Comparison of ENCODE assay signal across 15 cellular contexts in the genomic region with DNA sequence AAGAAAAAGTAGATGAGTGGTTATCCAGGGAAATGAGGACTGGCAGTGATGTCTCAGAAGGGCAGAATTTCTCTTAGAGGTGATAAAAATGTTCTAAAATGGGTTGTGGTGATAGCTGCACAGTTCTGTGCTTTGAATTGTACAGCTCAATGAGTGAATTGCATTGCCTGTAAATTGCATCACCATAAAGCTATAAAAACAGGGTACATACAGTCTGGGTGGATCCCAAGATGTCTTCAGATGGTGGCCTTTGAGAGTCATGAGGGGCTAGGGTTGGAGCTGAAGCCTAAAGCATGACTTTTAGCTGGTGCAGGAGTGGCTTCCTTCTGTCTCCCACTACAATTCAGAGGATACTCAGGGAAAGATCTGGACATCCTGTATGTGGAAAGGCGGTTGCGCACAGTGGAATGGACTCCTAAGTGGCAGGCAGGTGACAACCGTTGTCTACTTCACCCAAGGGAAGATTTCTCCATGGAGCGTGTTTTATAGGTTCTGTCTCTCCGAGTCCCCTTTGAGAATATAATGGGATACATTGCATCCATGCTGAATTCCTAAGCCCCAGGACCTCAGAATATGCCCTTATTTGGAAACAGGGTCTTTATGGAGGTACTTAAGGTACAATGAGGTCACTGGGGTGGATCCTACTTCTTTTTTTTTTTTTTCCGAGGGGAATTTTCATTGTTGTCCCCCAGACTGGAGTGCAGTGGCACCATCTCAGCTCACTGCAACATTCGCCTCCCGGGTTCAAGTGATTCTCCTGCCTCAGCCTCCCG. TPM values are rescaled to one million over a fixed set of nuclear protein-coding genes. Genes with fewer than 3 reads are reported as not detected.
DNase-seq lines count a peak whose midpoint lies in the region; ATAC-seq, FAIRE-seq and TF ChIP-seq lines count a peak whose summit lies in the region.
"Had no signal": no experiment of that assay in that cellular context is flagged by ENCODE, and none has a peak within 500 bp of the region (broad histone marks: within the 10 kb centered on the region; RNA-seq: fewer than 3 reads in every experiment).

No MANE protein-coding gene starts in this region.

- H3K4me2 ChIP-seq in HepG2 (ENCODE audit: low read depth, low read length): no peak overlapping the region

- H3K36me3 ChIP-seq in HepG2 (replicated peaks in 1 of 2; ENCODE audit: control insufficient read depth in 1 of 2, insufficient read depth in 2 of 2, low read length in 2 of 2): peaks cover 9 to 16% of the 10 kb centered on the region in 2 experiments; a peak in 2 of 5 replicates
- peaks cover 0 to 10% (median 5%) of the 10 kb centered on the region in 4 donors for H3K36me3 ChIP-seq in right lobe of liver
- no peaks in the 10 kb centered on the region for H3K36me3 ChIP-seq in adrenal gland (replicated peaks in 1 of 2)

- no peaks in the 10 kb centered on the region for H3K9me3 Mint-ChIP-seq in activated CD8-positive, alpha-beta T cell treated with anti-CD3 and anti-CD28 coated beads, Interleukin-2, amount 10 ng/mL, durations not matched to agents 7 days and 5 days (ENCODE audit: insufficient read depth)
- H3K9me3 Mint-ChIP-seq: IgD-negative memory B cell had no signal

- intact Hi-C loops in HepG2 (cut with micrococcal nuclease; ENCODE audit: unreplicated experiment): no loop called here
- intact Hi-C loops in right lobe of liver (cut with DNase I): no loop called here
- intact Hi-C loops in adrenal gland (cut with DNase I): no loop called here

- no peaks in the 10 kb centered on the region for H4K20me1 ChIP-seq in HepG2 (ENCODE audit: insufficient read depth, low read length)

- CTCF ChIA-PET in HepG2 (lab: Yijun Ruan, JAX; ENCODE audit: low intra/inter-chr PET ratio, low total read pairs): no interaction called here
- CTCF ChIA-PET in activated CD8-positive, alpha-beta T cell treated with anti-CD3 and anti-CD28 coated beads, Interleukin-2, amount 10 ng/mL, durations not matched to agents 7 days and 5 days (lab: Charles Lee): interaction anchor here (0.9 to 7.4 kb wide), 12 partner anchors 12 to 95 kb away, joined by 3 to 74 read pairs (median 6); no protein-coding TSS in a partner anchor

- H3K27me3 ChIP-seq in HepG2 (ENCODE audit: control insufficient read depth in 1 of 2, insufficient read depth in 2 of 2, low read length in 2 of 2): no peaks in the 10 kb centered on the region; a peak in 2 of 5 replicates
- no peaks in the 10 kb centered on the region for H3K27me3 ChIP-seq in right lobe of liver
- H3K27me3 ChIP-seq in adrenal gland: no peaks in the 10 kb centered on the region

- H3K9ac ChIP-seq in HepG2 (ENCODE audit: insufficient read depth, low read depth, low read length): no peak overlapping the region
- H3K9ac ChIP-seq: parathyroid adenoma had no signal

- POLR2A ChIA-PET in HepG2 (lab: Yijun Ruan, JAX): interaction anchor here (1.3 to 4.9 kb wide), 4 partner anchors 12 to 33 kb away, joined by 3 to 38 read pairs (median 16); no protein-coding TSS in a partner anchor
- POLR2A ChIA-PET in activated CD8-positive, alpha-beta T cell treated with anti-CD3 and anti-CD28 coated beads, Interleukin-2, amount 10 ng/mL, durations not matched to agents 7 days and 5 days (lab: Charles Lee): interaction anchor here (0.7 to 6.3 kb wide), 3 partner anchors 13 to 66 kb away, joined by 3 to 68 read pairs (median 3); no protein-coding TSS in a partner anchor

- peaks cover 54% of the 10 kb centered on the region for H3K36me3 Mint-ChIP-seq in activated CD8-positive, alpha-beta T cell treated with anti-CD3 and anti-CD28 coated beads, Interleukin-2, amount 10 ng/mL, durations not matched to agents 7 days and 5 days (ENCODE audit: low read depth)
- H3K36me3 Mint-ChIP-seq: IgD-negative memory B cell had no signal

- H3K27ac ChIP-seq in HepG2 (ENCODE audit: extremely low read length, insufficient read depth, low read length): no peak overlapping the region
- peak overlapping the region in 1 of 3 donors; percentile 97 for H3K27ac ChIP-seq in right lobe of liver
- no peak overlapping the region for H3K27ac ChIP-seq in adrenal gland
- H3K27ac ChIP-seq: parathyroid adenoma, VCaP had no signal

- WGBS in HepG2 (ENCODE audit: low lambda C conversion rate): 94% methylated on average over 9 of the region's 9 CpGs
- WGBS in right lobe of liver (ENCODE audit: insufficient coverage, low coverage, low lambda C conversion rate, missing lambda C conversion rate): 88% methylated on average over 6 of the region's 9 CpGs
- WGBS in adrenal gland, 4 donors: 91 to 96% (median 94%) methylated on average over 9 of the region's 9 CpGs

- TF ChIP-seq EP300 in HepG2 (IDR thresholded peaks at IDR 0.05; ENCODE audit: low read depth in 2 of 2, low read length in 2 of 2): no peak
- no peak for TF ChIP-seq EP300 in HepG2 (CRISPR knock-in tag; IDR thresholded peaks at IDR 0.05; ENCODE audit: borderline replicate concordance)

- TF ChIP-seq CTCF in HepG2 (CRISPR knock-in tag; IDR thresholded peaks at IDR 0.05): no peak
- TF ChIP-seq CTCF in right lobe of liver (IDR thresholded peaks at IDR 0.05): no peak
- TF ChIP-seq CTCF in adrenal gland (IDR thresholded peaks at IDR 0.05): no peak

- no peak for FAIRE-seq in HepG2 (lab: Jason Lieb, UNC)

- TF ChIP-seq POLR2A in HepG2 (IDR thresholded peaks at IDR 0.05; ENCODE audit: insufficient read depth in 1 of 2, low read depth in 2 of 2, low read length in 2 of 2) (no peak), right lobe of liver (IDR thresholded peaks at IDR 0.05) (no peak), adrenal gland (IDR thresholded peaks at IDR 0.05) (no peak)

- in situ Hi-C loops in HepG2 (cut with HindIII; ENCODE audit: extremely low pct_ligation_motif_present, low pct_unique_long_range_greater_than_20kb): no loop called here

- peak overlapping the region; percentile 77 for H3K27ac Mint-ChIP-seq in activated CD8-positive, alpha-beta T cell treated with anti-CD3 and anti-CD28 coated beads, Interleukin-2, amount 10 ng/mL, durations not matched to agents 7 days and 5 days

- H3K27me3 Mint-ChIP-seq in activated CD8-positive, alpha-beta T cell treated with anti-CD3 and anti-CD28 coated beads, Interleukin-2, amount 10 ng/mL, durations not matched to agents 7 days and 5 days (ENCODE audit: low read depth): no peaks in the 10 kb centered on the region

- TF ChIP-seq RAD21 in HepG2 (CRISPR knock-in tag; IDR thresholded peaks at IDR 0.05): no peak

- H2AFZ ChIP-seq in HepG2 (ENCODE audit: low read length): no peak overlapping the region
- H2AFZ ChIP-seq: parathyroid adenoma had no signal

- ATAC-seq in HepG2: no peak
- ATAC-seq in right lobe of liver: no peak
- no peak for ATAC-seq in activated CD8-positive, alpha-beta T cell treated with anti-CD3 and anti-CD28 coated beads, Interleukin-2, amount 10 ng/mL, durations not matched to agents 7 days and 5 days
- ATAC-seq in GM19324 (IDR thresholded peaks at IDR 0.05; ENCODE audit: low FRiP score, unreplicated experiment): no peak
- no peak for ATAC-seq in HG02798 (IDR thresholded peaks at IDR 0.05; ENCODE audit: poor library complexity, unreplicated experiment)
- ATAC-seq in HG03457 (IDR thresholded peaks at IDR 0.05; ENCODE audit: unreplicated experiment): no peak

- DNase-seq in HepG2 (ENCODE audit: low spot score): no peak
- no peak for DNase-seq in right lobe of liver
- no peak for DNase-seq in activated CD8-positive, alpha-beta T cell treated with anti-CD3 and anti-CD28 coated beads, Interleukin-2, amount 10 ng/mL, durations not matched to agents 7 days and 5 days
- DNase-seq in iPS-NIHi11 (ENCODE audit: low spot score): peak; percentile 9
- no peak for DNase-seq in adrenal gland
- DNase-seq: DMS53, foreskin fibroblast, NCI-H1092 had no signal

- peaks cover 17% of the 10 kb centered on the region for H3K79me2 ChIP-seq in HepG2 (ENCODE audit: insufficient read depth, low read length)
- H3K79me2 ChIP-seq: parathyroid adenoma had no signal

- H3K4me1 ChIP-seq in HepG2 (ENCODE audit: insufficient read depth, low read length): peaks cover 44% of the 10 kb centered on the region
- peaks cover 0 to 29% (median 6%) of the 10 kb centered on the region in 4 donors for H3K4me1 ChIP-seq in right lobe of liver
- peaks cover 4 to 20% of the 10 kb centered on the region in 2 donors for H3K4me1 ChIP-seq in adrenal gland (replicated peaks in 1 of 2)
- H3K4me1 ChIP-seq: parathyroid adenoma had no signal

- peaks cover 70% of the 10 kb centered on the region for H3K4me1 Mint-ChIP-seq in activated CD8-positive, alpha-beta T cell treated with anti-CD3 and anti-CD28 coated beads, Interleukin-2, amount 10 ng/mL, durations not matched to agents 7 days and 5 days (ENCODE audit: low read depth)

- BruUV-seq in HepG2 (replicated peaks; lab: Mats Ljungman, UMichigan): no TSS peak

- peak overlapping the region; percentile 100 for H3K4me3 Mint-ChIP-seq in activated CD8-positive, alpha-beta T cell treated with anti-CD3 and anti-CD28 coated beads, Interleukin-2, amount 10 ng/mL, durations not matched to agents 7 days and 5 days

- H3K4me3 ChIP-seq in HepG2 (replicated peaks in 1 of 3; ENCODE audit: insufficient read depth in 1 of 3, low read depth in 2 of 3, low read length in 3 of 3) (no peak overlapping the region), right lobe of liver (no peak overlapping the region), adrenal gland (no peak overlapping the region)

- no peaks in the 10 kb centered on the region for H3K9me3 ChIP-seq in HepG2 (ENCODE audit: low read length)
- H3K9me3 ChIP-seq in right lobe of liver: no peaks in the 10 kb centered on the region
- H3K9me3 ChIP-seq in adrenal gland (replicated peaks in 1 of 3): no peaks in the 10 kb centered on the region

RNA-seq across cellular contexts. Expression of gene IL32, which starts 1.6 kb away (rescaled TPM):
- total RNA-seq in HepG2 (2016; rRNA removed; fragmentation: Illumina TruSeq; extraction: Trizol): 115 and 127 TPM in 2 replicates
- total RNA-seq in HepG2 (2016; cell fraction: cytosol; rRNA removed; fragmentation: Illumina TruSeq; extraction: Trizol; ENCODE audit: low read depth): 34.9 and 36.3 TPM in 2 replicates
- 122 and 128 TPM in 2 replicates for total RNA-seq in HepG2 (2016; cell fraction: insoluble cytoplasmic fraction; rRNA removed; fragmentation: Illumina TruSeq; extraction: Trizol)
- 38.8 and 44.9 TPM in 2 replicates for total RNA-seq in HepG2 (2016; cell fraction: membrane; rRNA removed; fragmentation: Illumina TruSeq; extraction: Trizol)
- 61.4 and 65.7 TPM in 2 replicates for total RNA-seq in HepG2 (2016; cell fraction: nucleus; rRNA removed; fragmentation: Illumina TruSeq; extraction: Trizol)
- polyA plus RNA-seq in HepG2 (2011; rRNA removed): 165 and 258 TPM in 2 replicates
- 234 and 307 TPM in 2 replicates for polyA plus RNA-seq in HepG2 (2011; cell fraction: cytosol; rRNA removed)
- 204 and 358 TPM in 2 replicates for polyA plus RNA-seq in HepG2 (2011; cell fraction: nucleus; rRNA removed)
- 293 and 476 TPM in 2 replicates for polyA plus RNA-seq in HepG2 (2012)
- polyA plus RNA-seq in HepG2 (2016; cell fraction: cytosol; fragmentation: Illumina TruSeq; extraction: Trizol; ENCODE audit: low read depth): 97.2 and 118 TPM in 2 replicates
- 284 and 327 TPM in 2 replicates for polyA plus RNA-seq in HepG2 (2016; cell fraction: insoluble cytoplasmic fraction; fragmentation: Illumina TruSeq; extraction: Trizol; ENCODE audit: low read depth)
- 84.7 and 107 TPM in 2 replicates for polyA plus RNA-seq in HepG2 (2016; cell fraction: membrane; fragmentation: Illumina TruSeq; extraction: Trizol; ENCODE audit: low read depth)
- polyA plus RNA-seq in HepG2 (2016; cell fraction: nucleus; fragmentation: Illumina TruSeq; extraction: Trizol; ENCODE audit: insufficient read depth, low read depth): 211 and 224 TPM in 2 replicates
- polyA minus RNA-seq in HepG2 (2011; rRNA and poly(A)+ RNA removed; ENCODE audit: low replicate concordance): 6.3 and 96.8 TPM in 2 replicates
- 73.6 and 109 TPM in 2 replicates for polyA minus RNA-seq in HepG2 (2011; cell fraction: cytosol; rRNA and poly(A)+ RNA removed)
- polyA minus RNA-seq in HepG2 (2011; cell fraction: nucleus; rRNA and poly(A)+ RNA removed): 73.1 and 123 TPM in 2 replicates
- total RNA-seq in right lobe of liver: 1,000 to 10,000 TPM in 2 of 6 experiments, 100 to 1,000 TPM in 4; 204 to 1,268 (median 669) TPM
- total RNA-seq in activated CD8-positive, alpha-beta T cell treated with anti-CD3 and anti-CD28 coated beads, Interleukin-2, amount 10 ng/mL, durations not matched to agents 7 days and 5 days: 1,000 to 10,000 TPM; 1,836 to 1,884 TPM
- 100 to 1,000 TPM in 1 of 8 donors, 10 to 100 TPM in 6, 1 to 10 TPM in 1; 8.8 to 106 (median 23.1) TPM for total RNA-seq in adrenal gland
- 100 to 1,000 TPM in 2 of 3 donors, 10 to 100 TPM in 1; 19.9 to 127 (median 118) TPM for polyA plus RNA-seq in adrenal gland
- total RNA-seq: SK-MEL-5 had no signal

RNA-seq across cellular contexts. Expression of gene MMP25, which starts 17.4 kb away (rescaled TPM):
- total RNA-seq in HepG2 (2016; rRNA removed; fragmentation: Illumina TruSeq; extraction: Trizol): 0.04 TPM in 1 of 2 replicates, not detected in the other
- 0.18 TPM in 1 of 2 replicates, not detected in the other for total RNA-seq in HepG2 (2016; cell fraction: cytosol; rRNA removed; fragmentation: Illumina TruSeq; extraction: Trizol; ENCODE audit: low read depth)
- 0.02 TPM in 1 of 2 replicates, not detected in the other for total RNA-seq in HepG2 (2016; cell fraction: insoluble cytoplasmic fraction; rRNA removed; fragmentation: Illumina TruSeq; extraction: Trizol)
- 0.15 and 0.17 TPM in 2 replicates for total RNA-seq in HepG2 (2016; cell fraction: membrane; rRNA removed; fragmentation: Illumina TruSeq; extraction: Trizol)
- not detected in 2 replicates for total RNA-seq in HepG2 (2016; cell fraction: nucleus; rRNA removed; fragmentation: Illumina TruSeq; extraction: Trizol)
- polyA plus RNA-seq in HepG2 (2011; rRNA removed): 0.07 and 0.08 TPM in 2 replicates
- polyA plus RNA-seq in HepG2 (2011; cell fraction: cytosol; rRNA removed): 0.04 TPM in 1 of 2 replicates, not detected in the other
- 0.14 and 0.21 TPM in 2 replicates for polyA plus RNA-seq in HepG2 (2011; cell fraction: nucleus; rRNA removed)
- polyA plus RNA-seq in HepG2 (2012): 0.09 and 0.27 TPM in 2 replicates
- polyA plus RNA-seq in HepG2 (2016; cell fraction: cytosol; fragmentation: Illumina TruSeq; extraction: Trizol; ENCODE audit: low read depth): not detected in 2 replicates
- not detected in 2 replicates for polyA plus RNA-seq in HepG2 (2016; cell fraction: insoluble cytoplasmic fraction; fragmentation: Illumina TruSeq; extraction: Trizol; ENCODE audit: low read depth)
- polyA plus RNA-seq in HepG2 (2016; cell fraction: membrane; fragmentation: Illumina TruSeq; extraction: Trizol; ENCODE audit: low read depth): not detected in 2 replicates
- polyA plus RNA-seq in HepG2 (2016; cell fraction: nucleus; fragmentation: Illumina TruSeq; extraction: Trizol; ENCODE audit: insufficient read depth, low read depth): not detected in 2 replicates
- polyA minus RNA-seq in HepG2 (2011; rRNA and poly(A)+ RNA removed; ENCODE audit: low replicate concordance): 0.12 and 0.19 TPM in 2 replicates
- polyA minus RNA-seq in HepG2 (2011; cell fraction: cytosol; rRNA and poly(A)+ RNA removed): not detected in 2 replicates
- 0.12 and 0.13 TPM in 2 replicates for polyA minus RNA-seq in HepG2 (2011; cell fraction: nucleus; rRNA and poly(A)+ RNA removed)
- total RNA-seq in right lobe of liver: 1 to 10 TPM; 1.3 to 2.0 (median 1.6) TPM
- total RNA-seq in activated CD8-positive, alpha-beta T cell treated with anti-CD3 and anti-CD28 coated beads, Interleukin-2, amount 10 ng/mL, durations not matched to agents 7 days and 5 days: 10 to 100 TPM; 58.0 to 66.1 TPM
- total RNA-seq in adrenal gland: under 1 TPM in 7 of 8 donors, not detected in 1; 0.14 to 0.65 (median 0.43) TPM
- 1 to 10 TPM in 1 of 3 donors, under 1 TPM in 2; 0.09 to 3.1 (median 0.47) TPM for polyA plus RNA-seq in adrenal gland

RNA-seq across cellular contexts. Expression of gene BICDL2, which starts 27.1 kb away (rescaled TPM):
- not detected in 2 replicates for total RNA-seq in HepG2 (2016; rRNA removed; fragmentation: Illumina TruSeq; extraction: Trizol)
- not detected in 2 replicates for total RNA-seq in HepG2 (2016; cell fraction: cytosol; rRNA removed; fragmentation: Illumina TruSeq; extraction: Trizol; ENCODE audit: low read depth)
- not detected in 2 replicates for total RNA-seq in HepG2 (2016; cell fraction: insoluble cytoplasmic fraction; rRNA removed; fragmentation: Illumina TruSeq; extraction: Trizol)
- total RNA-seq in HepG2 (2016; cell fraction: membrane; rRNA removed; fragmentation: Illumina TruSeq; extraction: Trizol): not detected in 2 replicates
- not detected in 2 replicates for total RNA-seq in HepG2 (2016; cell fraction: nucleus; rRNA removed; fragmentation: Illumina TruSeq; extraction: Trizol)
- polyA plus RNA-seq in HepG2 (2011; rRNA removed): 0.12 and 0.18 TPM in 2 replicates
- polyA plus RNA-seq in HepG2 (2011; cell fraction: cytosol; rRNA removed): 0.10 and 0.28 TPM in 2 replicates
- 0.26 and 0.31 TPM in 2 replicates for polyA plus RNA-seq in HepG2 (2011; cell fraction: nucleus; rRNA removed)
- 0.12 TPM in 1 of 2 replicates, not detected in the other for polyA plus RNA-seq in HepG2 (2012)
- polyA plus RNA-seq in HepG2 (2016; cell fraction: cytosol; fragmentation: Illumina TruSeq; extraction: Trizol; ENCODE audit: low read depth): not detected in 2 replicates
- polyA plus RNA-seq in HepG2 (2016; cell fraction: insoluble cytoplasmic fraction; fragmentation: Illumina TruSeq; extraction: Trizol; ENCODE audit: low read depth): not detected in 2 replicates
- polyA plus RNA-seq in HepG2 (2016; cell fraction: membrane; fragmentation: Illumina TruSeq; extraction: Trizol; ENCODE audit: low read depth): not detected in 2 replicates
- polyA plus RNA-seq in HepG2 (2016; cell fraction: nucleus; fragmentation: Illumina TruSeq; extraction: Trizol; ENCODE audit: insufficient read depth, low read depth): not detected in 2 replicates
- polyA minus RNA-seq in HepG2 (2011; rRNA and poly(A)+ RNA removed; ENCODE audit: low replicate concordance): 0.12 TPM in 1 of 2 replicates, not detected in the other
- not detected in 2 replicates for polyA minus RNA-seq in HepG2 (2011; cell fraction: cytosol; rRNA and poly(A)+ RNA removed)
- polyA minus RNA-seq in HepG2 (2011; cell fraction: nucleus; rRNA and poly(A)+ RNA removed): not detected in 2 replicates
- under 1 TPM in 5 of 6 experiments, not detected in 1; 0.11 to 0.58 (median 0.48) TPM for total RNA-seq in right lobe of liver
- total RNA-seq in activated CD8-positive, alpha-beta T cell treated with anti-CD3 and anti-CD28 coated beads, Interleukin-2, amount 10 ng/mL, durations not matched to agents 7 days and 5 days: under 1 TPM; 0.84 to 0.94 TPM
- total RNA-seq in adrenal gland: under 1 TPM in 2 of 8 donors, not detected in 6; 0.14 to 0.31 TPM
- under 1 TPM in 2 of 3 donors, not detected in 1; 0.20 to 0.24 TPM for polyA plus RNA-seq in adrenal gland
- polyA plus RNA-seq: IgD-negative memory B cell had no signal

RNA-seq across cellular contexts. Expression of gene ZSCAN10, which starts 35.3 kb away (rescaled TPM):
- total RNA-seq in HepG2 (2016; rRNA removed; fragmentation: Illumina TruSeq; extraction: Trizol) (not detected in 2 replicates), right lobe of liver (not detected), adrenal gland (under 1 TPM in 2 of 8 donors, not detected in 6; 0.15 to 0.50 TPM)
- total RNA-seq in HepG2 (2016; cell fraction: cytosol; rRNA removed; fragmentation: Illumina TruSeq; extraction: Trizol; ENCODE audit: low read depth): not detected in 2 replicates
- total RNA-seq in HepG2 (2016; cell fraction: insoluble cytoplasmic fraction; rRNA removed; fragmentation: Illumina TruSeq; extraction: Trizol): 0.06 TPM in 1 of 2 replicates, not detected in the other
- not detected in 2 replicates for total RNA-seq in HepG2 (2016; cell fraction: membrane; rRNA removed; fragmentation: Illumina TruSeq; extraction: Trizol)
- 0.16 TPM in 1 of 2 replicates, not detected in the other for total RNA-seq in HepG2 (2016; cell fraction: nucleus; rRNA removed; fragmentation: Illumina TruSeq; extraction: Trizol)
- polyA plus RNA-seq in HepG2 (2011; rRNA removed) (not detected in 2 replicates), adrenal gland (under 1 TPM in 1 of 3 donors, not detected in 2; 0.13 TPM)
- polyA plus RNA-seq in HepG2 (2011; cell fraction: cytosol; rRNA removed): 0.04 TPM in 1 of 2 replicates, not detected in the other
- polyA plus RNA-seq in HepG2 (2011; cell fraction: nucleus; rRNA removed): 0.31 and 0.82 TPM in 2 replicates
- polyA plus RNA-seq in HepG2 (2012): 0.11 and 0.17 TPM in 2 replicates
- polyA plus RNA-seq in HepG2 (2016; cell fraction: cytosol; fragmentation: Illumina TruSeq; extraction: Trizol; ENCODE audit: low read depth): not detected in 2 replicates
- polyA plus RNA-seq in HepG2 (2016; cell fraction: insoluble cytoplasmic fraction; fragmentation: Illumina TruSeq; extraction: Trizol; ENCODE audit: low read depth): 0.16 TPM in 1 of 2 replicates, not detected in the other
- polyA plus RNA-seq in HepG2 (2016; cell fraction: membrane; fragmentation: Illumina TruSeq; extraction: Trizol; ENCODE audit: low read depth): not detected in 2 replicates
- not detected in 2 replicates for polyA plus RNA-seq in HepG2 (2016; cell fraction: nucleus; fragmentation: Illumina TruSeq; extraction: Trizol; ENCODE audit: insufficient read depth, low read depth)
- polyA minus RNA-seq in HepG2 (2011; rRNA and poly(A)+ RNA removed; ENCODE audit: low replicate concordance): not detected in 2 replicates
- polyA minus RNA-seq in HepG2 (2011; cell fraction: cytosol; rRNA and poly(A)+ RNA removed): not detected in 2 replicates
- polyA minus RNA-seq in HepG2 (2011; cell fraction: nucleus; rRNA and poly(A)+ RNA removed): not detected in 2 replicates
- under 1 TPM; 0.23 to 0.26 TPM for total RNA-seq in activated CD8-positive, alpha-beta T cell treated with anti-CD3 and anti-CD28 coated beads, Interleukin-2, amount 10 ng/mL, durations not matched to agents 7 days and 5 days
- polyA plus RNA-seq: IgD-negative memory B cell had no signal

RNA-seq across cellular contexts. Expression of gene THOC6, which starts 40.0 kb away (rescaled TPM):
- total RNA-seq in HepG2 (2016; rRNA removed; fragmentation: Illumina TruSeq; extraction: Trizol): 37.0 TPM in 2 replicates
- 28.6 and 34.8 TPM in 2 replicates for total RNA-seq in HepG2 (2016; cell fraction: cytosol; rRNA removed; fragmentation: Illumina TruSeq; extraction: Trizol; ENCODE audit: low read depth)
- total RNA-seq in HepG2 (2016; cell fraction: insoluble cytoplasmic fraction; rRNA removed; fragmentation: Illumina TruSeq; extraction: Trizol): 32.0 and 40.9 TPM in 2 replicates
- 37.8 and 51.5 TPM in 2 replicates for total RNA-seq in HepG2 (2016; cell fraction: membrane; rRNA removed; fragmentation: Illumina TruSeq; extraction: Trizol)
- 22.9 TPM in 2 replicates for total RNA-seq in HepG2 (2016; cell fraction: nucleus; rRNA removed; fragmentation: Illumina TruSeq; extraction: Trizol)
- polyA plus RNA-seq in HepG2 (2011; rRNA removed): 32.1 and 33.5 TPM in 2 replicates
- 25.6 and 35.3 TPM in 2 replicates for polyA plus RNA-seq in HepG2 (2011; cell fraction: cytosol; rRNA removed)
- 116 and 131 TPM in 2 replicates for polyA plus RNA-seq in HepG2 (2011; cell fraction: nucleus; rRNA removed)
- 28.1 and 32.9 TPM in 2 replicates for polyA plus RNA-seq in HepG2 (2012)
- polyA plus RNA-seq in HepG2 (2016; cell fraction: cytosol; fragmentation: Illumina TruSeq; extraction: Trizol; ENCODE audit: low read depth): 33.8 and 44.7 TPM in 2 replicates
- 43.4 and 44.7 TPM in 2 replicates for polyA plus RNA-seq in HepG2 (2016; cell fraction: insoluble cytoplasmic fraction; fragmentation: Illumina TruSeq; extraction: Trizol; ENCODE audit: low read depth)
- 37.0 and 50.8 TPM in 2 replicates for polyA plus RNA-seq in HepG2 (2016; cell fraction: membrane; fragmentation: Illumina TruSeq; extraction: Trizol; ENCODE audit: low read depth)
- polyA plus RNA-seq in HepG2 (2016; cell fraction: nucleus; fragmentation: Illumina TruSeq; extraction: Trizol; ENCODE audit: insufficient read depth, low read depth): 55.2 and 56.2 TPM in 2 replicates
- 39.0 and 64.3 TPM in 2 replicates for polyA minus RNA-seq in HepG2 (2011; rRNA and poly(A)+ RNA removed; ENCODE audit: low replicate concordance)
- 13.7 and 16.5 TPM in 2 replicates for polyA minus RNA-seq in HepG2 (2011; cell fraction: cytosol; rRNA and poly(A)+ RNA removed)
- polyA minus RNA-seq in HepG2 (2011; cell fraction: nucleus; rRNA and poly(A)+ RNA removed): 23.3 and 24.7 TPM in 2 replicates
- total RNA-seq in right lobe of liver: 10 to 100 TPM in 2 of 6 experiments, 1 to 10 TPM in 4; 7.7 to 15.7 (median 9.7) TPM
- total RNA-seq in activated CD8-positive, alpha-beta T cell treated with anti-CD3 and anti-CD28 coated beads, Interleukin-2, amount 10 ng/mL, durations not matched to agents 7 days and 5 days: 10 to 100 TPM; 57.4 to 57.9 TPM
- 10 to 100 TPM; 14.9 to 24.3 (median 18.7) TPM for total RNA-seq in adrenal gland
- 100 to 1,000 TPM in 1 of 3 donors, 10 to 100 TPM in 1, 1 to 10 TPM in 1; 9.0 to 107 (median 78.6) TPM for polyA plus RNA-seq in adrenal gland

Comparison
In these comparisons a context has a peak if more than half of its experiments do, and no peak if none do; other contexts are left out.
1. RNA of gene MMP25, which starts 17.4 kb away (total RNA-seq): 58.0 to 66.1 TPM in activated CD8-positive, alpha-beta T cell treated with anti-CD3 and anti-CD28 coated beads, Interleukin-2, amount 10 ng/mL, durations not matched to agents 7 days and 5 days; 1.3 to 2.0 TPM in right lobe of liver, 0.14 to 0.65 TPM in adrenal gland and 0.02 to 0.18 TPM in HepG2; every median in the first group is over 10 times any median in the second.